In genomic region chr2:128027278-128027800, GRCh38 we compare ENCODE assay signal across 8 cellular contexts. TPM values are rescaled to one million over a fixed set of nuclear protein-coding genes. Genes with fewer than 3 reads are reported as not detected.
A peak's percentile ranks its signal among the peaks of the same experiment; 100 is the strongest.
DNase-seq lines count a peak whose midpoint lies in the region; ATAC-seq and TF ChIP-seq lines count a peak whose summit lies in the region.

No MANE protein-coding gene starts in this region.

- H3K36me3 ChIP-seq in HUES48 (ENCODE audit: control insufficient read depth, insufficient read depth, low read length) (peaks cover 19% of the 10 kb centered on the region), mesodermal cell (ENCODE audit: control insufficient read depth, insufficient read depth, low read length) (peaks cover 21% of the 10 kb centered on the region)

- H3K27me3 Mint-ChIP-seq in endothelial cell (ENCODE audit: unreplicated experiment), result peaks cover 11% of the 10 kb centered on the region

- peak overlapping the region; percentile 73 for H3K4me3 Mint-ChIP-seq in endothelial cell (ENCODE audit: unreplicated experiment)

- DNase-seq in COR-L47 (lab: John Stamatoyannopoulos, UW), result peak; percentile 95
- peak; percentile 96 for DNase-seq in NOMO-1 treated with dmso at 0.1 percent for 144 hours (lab: John Stamatoyannopoulos, UW; ENCODE audit: unreplicated experiment)
- DNase-seq in activated CD8-positive, alpha-beta memory T cell treated with anti-CD3 and anti-CD28 coated beads, Interleukin-2, amount 50 U/mL, for 24 hours (ENCODE audit: extremely low read depth), result peak; percentile 95
- peak; percentile 99 for DNase-seq in endothelial cell (ENCODE audit: low spot score)
- DNase-seq in stimulated activated CD8-positive, alpha-beta memory T cell treated with anti-CD3 and anti-CD28 coated beads, Interleukin-15, amount 100 ng/mL, for 1 hour (ENCODE audit: low read depth), result peak; percentile 97

- H3K27ac ChIP-seq in HUES48 (ENCODE audit: low read depth, low read length), result peak overlapping the region; percentile 92
- H3K27ac ChIP-seq in mesodermal cell (ENCODE audit: low read depth, low read length, severe bottlenecking), result peak overlapping the region; percentile 92

- no peaks in the 10 kb centered on the region for H3K9me3 Mint-ChIP-seq in endothelial cell (ENCODE audit: unreplicated experiment)

- H3K4me1 ChIP-seq in HUES48 (ENCODE audit: control insufficient read depth, insufficient read depth, low read length) (peaks cover 10% of the 10 kb centered on the region; the same call in 1 of the 2 replicates), mesodermal cell (ENCODE audit: control insufficient read depth, insufficient read depth, low read length, poor library complexity, severe bottlenecking) (no peaks in the 10 kb centered on the region)

- H3K9ac ChIP-seq in HUES48 (ENCODE audit: low read depth, low read length), result peak overlapping the region; percentile 78; the same call in 1 of the 2 replicates

- WGBS in mesodermal cell (ENCODE audit: insufficient coverage in 2 of 2), 2 experiments, result 0 to 1% methylated on average over 15 to 27 of the region's 51 CpGs

- H3K9me3 ChIP-seq in HUES48 (ENCODE audit: control insufficient read depth, insufficient read depth, low read length) (peaks cover 7% of the 10 kb centered on the region; the same call in 1 of the 2 replicates), mesodermal cell (ENCODE audit: control insufficient read depth, low read length) (peaks cover 9% of the 10 kb centered on the region)

- H3K4me3 ChIP-seq in HUES48 (ENCODE audit: low read depth, low read length), result peak overlapping the region; percentile 95
- peak overlapping the region; percentile 84 for H3K4me3 ChIP-seq in mesodermal cell (ENCODE audit: extremely low read depth, insufficient read depth, low read length, poor library complexity, severe bottlenecking)

- peaks cover 10% of the 10 kb centered on the region for H3K27me3 ChIP-seq in HUES48 (ENCODE audit: control insufficient read depth, insufficient read depth, low read length)

- TF ChIP-seq CTCF in endothelial cell (IDR thresholded peaks at IDR 0.05; ENCODE audit: unreplicated experiment), result no peak

- H3K36me3 Mint-ChIP-seq in endothelial cell (ENCODE audit: low read depth, unreplicated experiment), result peaks cover 8% of the 10 kb centered on the region

- no peak overlapping the region for H3K27ac Mint-ChIP-seq in endothelial cell (ENCODE audit: unreplicated experiment)

- peak; percentile 77 for ATAC-seq in GM21447 (IDR thresholded peaks at IDR 0.05; ENCODE audit: unreplicated experiment)

- H3K4me1 Mint-ChIP-seq in endothelial cell (ENCODE audit: unreplicated experiment), result peaks cover 8% of the 10 kb centered on the region

RNA-seq across cellular contexts. Expression of gene SAP130, which starts 0.5 kb away (rescaled TPM):
- total RNA-seq in endothelial cell (ENCODE audit: unreplicated experiment), result 39.4 TPM
- polyA plus RNA-seq in mesodermal cell (2013, experiment 1 of 2), result 34.4 TPM
- 30.5 TPM for polyA plus RNA-seq in mesodermal cell (2013, experiment 2 of 2)

Comparison
In these comparisons a context has a peak if more than half of its experiments do, and no peak if none do; other contexts are left out.
1. Peak in every context shown above with its lines: DNase-seq, ATAC-seq, H3K4me3 ChIP-seq and H3K27ac ChIP-seq.